Comparison of ENCODE assay signal across 16 cellular contexts in the genomic region with DNA sequence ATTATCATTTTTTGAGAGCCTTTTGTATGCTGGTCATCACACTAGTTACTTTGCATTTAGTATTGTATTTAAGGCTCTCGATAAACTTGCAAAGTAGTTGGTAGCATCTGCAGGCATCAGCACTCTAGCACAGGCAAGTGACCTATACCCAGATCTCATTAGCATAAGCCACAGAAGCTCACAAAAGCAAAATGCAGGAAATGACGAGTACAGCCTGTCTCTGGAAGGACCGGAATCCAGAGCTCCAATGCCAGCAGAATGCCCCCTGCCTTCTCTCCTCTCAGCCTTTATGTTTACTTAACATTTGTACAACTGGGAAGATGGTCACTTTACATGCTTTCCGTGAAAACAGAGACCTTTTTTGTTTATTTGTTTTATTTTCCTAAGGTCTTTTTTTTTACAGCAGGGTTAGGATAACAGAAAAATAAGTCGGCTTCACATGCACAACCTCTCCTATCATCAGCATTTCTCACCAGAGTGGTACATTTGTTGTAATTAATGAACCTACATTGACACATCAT. TPM values are rescaled to one million over a fixed set of nuclear protein-coding genes. Genes with fewer than 3 reads are reported as not detected.
A peak's percentile ranks its signal among the peaks of the same experiment; 100 is the strongest.
DNase-seq lines count a peak whose midpoint lies in the region; ATAC-seq and TF ChIP-seq lines count a peak whose summit lies in the region.
"Had no signal": no experiment of that assay in that cellular context is flagged by ENCODE, and none has a peak within 500 bp of the region (broad histone marks: within the 10 kb centered on the region; RNA-seq: fewer than 3 reads in every experiment).

No MANE protein-coding gene starts in this region.

- no peaks in the 10 kb centered on the region; the same call in 1 of the 2 replicates for H3K9me3 ChIP-seq in AG04450 (ENCODE audit: control insufficient read depth, insufficient read depth, low read length)
- H3K9me3 ChIP-seq in IMR-90 (ENCODE audit: control insufficient read depth, insufficient read depth, low read length) = no peaks in the 10 kb centered on the region
- H3K9me3 ChIP-seq: Caco-2, suprapubic skin had no signal

- H2AK5ac ChIP-seq in IMR-90 (ENCODE audit: low read depth, low read length) = peak overlapping the region; percentile 5; the same call in 1 of the 2 replicates

- H3K9me1 ChIP-seq in IMR-90 (ENCODE audit: insufficient read depth, low read length) = peaks cover 9% of the 10 kb centered on the region

- peak overlapping the region; percentile 71; the same call in 1 of the 2 replicates for H3K56ac ChIP-seq in IMR-90 (ENCODE audit: extremely low read depth, insufficient read depth, low read length)

- CTCF ChIA-PET in AG04450 (lab: Charles Lee) = interaction anchor here (1.3 to 3.5 kb wide), 2 partner anchors 47 to 74 kb away, joined by 7 to 12 read pairs; no protein-coding TSS in a partner anchor
- CTCF ChIA-PET in IMR-90 (lab: Yijun Ruan, JAX) = interaction anchor here (0.5 to 1.4 kb wide), 3 partner anchors 75 to 430 kb away, joined by 3 to 5 read pairs (median 3); no protein-coding TSS in a partner anchor

- TF ChIP-seq CTCF in AG04450 (IDR thresholded peaks at IDR 0.05; ENCODE audit: low read depth, low read length) = no peak
- TF ChIP-seq CTCF in IMR-90 (conservative IDR thresholded peaks at IDR 0.05; ENCODE audit: low read depth, low read length) = no peak
- no peak for TF ChIP-seq CTCF in astrocyte of the spinal cord (IDR thresholded peaks at IDR 0.05; ENCODE audit: low read depth, low read length)
- TF ChIP-seq CTCF in GM13977 (IDR thresholded peaks at IDR 0.05; ENCODE audit: extremely low read depth, insufficient read depth, missing control alignments) = no peak

- H3K27me3 ChIP-seq in AG04450 (ENCODE audit: control insufficient read depth, insufficient read depth, low read length) = no peaks in the 10 kb centered on the region
- no peaks in the 10 kb centered on the region for H3K27me3 ChIP-seq in IMR-90 (ENCODE audit: control insufficient read depth, insufficient read depth, low read length)

- POLR2A ChIA-PET in AG04450 (lab: Yijun Ruan, JAX) (interaction anchor here (1.2 kb wide), 2 partner anchors 45 to 61 kb away, joined by 3 to 4 read pairs; no protein-coding TSS in a partner anchor), IMR-90 (lab: Charles Lee; ENCODE audit: unreplicated experiment) (no interaction called here)

- TF ChIP-seq RAD21 in IMR-90 (IDR thresholded peaks at IDR 0.05; ENCODE audit: low read length) = no peak

- H4K5ac ChIP-seq in IMR-90 (ENCODE audit: low read depth, low read length) = peak overlapping the region; percentile 33; the same call in 1 of the 2 replicates

- WGBS in IMR-90 (ENCODE audit: extremely low coverage in 2 of 2, insufficient read length in 1 of 2), 2 experiments = no CpG with 5 or more reads among the region's 5 CpGs

- DNase-seq in AG04450 (ENCODE audit: low read depth, low spot score) = no peak
- peak; percentile 80 for DNase-seq in IMR-90
- DNase-seq in astrocyte of the spinal cord (ENCODE audit: low read depth, low spot score) = peak; percentile 83
- DNase-seq in hepatic stellate cell (ENCODE audit: low spot score) = peak; percentile 26
- DNase-seq in GM13977 (ENCODE audit: low spot score) = no peak
- no peak for DNase-seq in NCI-H446 (lab: John Stamatoyannopoulos, UW)
- DNase-seq in stimulated activated CD4-positive, alpha-beta T cell treated with anti-CD3 and anti-CD28 coated beads, Interleukin-4, amount 100 ng/mL, for 4 hours = no peak
- DNase-seq in NCI-H146 (lab: John Stamatoyannopoulos, UW) = no peak
- DNase-seq: activated CD8-positive, alpha-beta memory T cell treated with anti-CD3 and anti-CD28 coated beads, Interleukin-2, amount 50 U/mL, for 4 hours; Caco-2; NCI-H1048; NCI-H2227 treated with DMSO at 0.1 percent for 48 hours; occipital lobe; PC-3 had no signal

- peak overlapping the region; percentile 89; the same call in 2 of the 3 replicates for H2BK15ac ChIP-seq in IMR-90 (ENCODE audit: low read depth, low read length)

- TF ChIP-seq POLR2A in IMR-90 (IDR thresholded peaks at IDR 0.05; ENCODE audit: low read depth, low read length) = 0 out of 2 replicates have a peak, but pooled peaks have one; percentile 15

- H2BK20ac ChIP-seq in IMR-90 (ENCODE audit: low read depth, low read length) = peak overlapping the region; percentile 98

- no peak overlapping the region for H2AK9ac ChIP-seq in IMR-90 (replicated peaks; ENCODE audit: low read depth, low read length, poor library complexity)

- H4K8ac ChIP-seq in IMR-90 (ENCODE audit: low read depth in 2 of 2, low read length in 2 of 2) = peak overlapping the region; percentile 88 to 98; a peak in 3 of 4 replicates

- dilution Hi-C loops in IMR-90 (cut with HindIII; ENCODE audit: low sequenced_read_pairs, unreplicated experiment) = no loop called here

- peak overlapping the region; percentile 96 for H3K4ac ChIP-seq in IMR-90 (ENCODE audit: low read depth, low read length)

- peak overlapping the region; percentile 23; the same call in 1 of the 2 replicates for H3K4me2 ChIP-seq in IMR-90 (ENCODE audit: low read depth, low read length)

- peak overlapping the region; percentile 96 for H2BK120ac ChIP-seq in IMR-90 (ENCODE audit: low read depth, low read length)

- no peaks in the 10 kb centered on the region for H4K20me1 ChIP-seq in IMR-90 (ENCODE audit: insufficient read depth, low read length)

- H3K27ac ChIP-seq in AG04450 (ENCODE audit: low read depth, low read length) (peak overlapping the region; percentile 78), IMR-90 (ENCODE audit: insufficient read depth, low read length) (peak overlapping the region; percentile 20; the same call in 1 of the 2 replicates)
- H3K27ac ChIP-seq: suprapubic skin had no signal

- intact Hi-C loops in IMR-90 (cut with micrococcal nuclease) = no loop called here

- H3K4me3 ChIP-seq in AG04450 (ENCODE audit: low read depth, low read length) = no peak overlapping the region
- no peak overlapping the region for H3K4me3 ChIP-seq in IMR-90 (ENCODE audit: insufficient read depth, low read depth, low read length)
- H3K4me3 ChIP-seq in astrocyte of the spinal cord (ENCODE audit: low read depth, low read length) = no peak overlapping the region
- H3K4me3 ChIP-seq: suprapubic skin had no signal

- no peak overlapping the region for H3K9ac ChIP-seq in IMR-90 (ENCODE audit: low read depth, low read length)

- peak overlapping the region; percentile 55 for H3K14ac ChIP-seq in IMR-90 (replicated peaks; ENCODE audit: low read depth, low read length)

- H2BK5ac ChIP-seq in IMR-90 (ENCODE audit: low read depth, low read length, poor library complexity, severe bottlenecking) = peak overlapping the region; percentile 97

- peak overlapping the region; percentile 99; the same call in 1 of the 2 replicates for H4K91ac ChIP-seq in IMR-90 (ENCODE audit: insufficient read depth, low read depth, low read length)

- H3K36me3 ChIP-seq in IMR-90 (ENCODE audit: control insufficient read depth, insufficient read depth, low read length) = no peaks in the 10 kb centered on the region
- H3K36me3 ChIP-seq: suprapubic skin had no signal

- no TSS peak for BruUV-seq in IMR-90 (replicated peaks; lab: Mats Ljungman, UMichigan)

- peaks cover 10% of the 10 kb centered on the region for H3K4me1 ChIP-seq in IMR-90 (ENCODE audit: control insufficient read depth, insufficient read depth, low read length)
- H3K4me1 ChIP-seq: Caco-2, suprapubic skin had no signal

- H3K18ac ChIP-seq in IMR-90 (ENCODE audit: low read depth, low read length) = peak overlapping the region; percentile 90

- peak; percentile 59 for ATAC-seq in IMR-90 (ENCODE audit: low read depth)
- ATAC-seq: esophagus mucosa, PC-3 had no signal

- H2AFZ ChIP-seq in IMR-90 (replicated peaks; ENCODE audit: low read length, poor library complexity) = no peak overlapping the region

- H3K23ac ChIP-seq in IMR-90 (ENCODE audit: low read depth, low read length) = peak overlapping the region; percentile 73; the same call in 1 of the 2 replicates

- in situ Hi-C loops in IMR-90 (cut with MboI; ENCODE audit: low sequenced_read_pairs) (no loop called here), astrocyte of the spinal cord (cut with HindIII; ENCODE audit: low sequenced_read_pairs) (no loop called here), GM13977 (cut with MboI; ENCODE audit: low pct_unique_long_range_greater_than_20kb, low sequenced_read_pairs, unreplicated experiment) (no loop called here)

- H3K79me1 ChIP-seq in IMR-90 (ENCODE audit: low read depth in 1 of 2, low read length in 2 of 2) = peaks cover 0 to 3% of the 10 kb centered on the region in 2 experiments; a peak in 1 of 4 replicates

TF ChIP-seq in IMR-90, 13 proteins besides CTCF, POLR2A, EP300 and RAD21:
- TF ChIP-seq SMC3 (IDR thresholded peaks at IDR 0.05; ENCODE audit: low read depth, low read length) (peak; percentile 17; the same call in 1 of the 2 replicates), MAFK (IDR thresholded peaks at IDR 0.05; ENCODE audit: low read depth, low read length) (peak; percentile 27; the same call in 1 of the 2 replicates), NFE2L2 (IDR thresholded peaks at IDR 0.05; ENCODE audit: low read depth, low read length) (no peak), MXI1 (IDR thresholded peaks at IDR 0.05; ENCODE audit: borderline replicate concordance, low read depth, low read length) (no peak)
- TF ChIP-seq, protein P1, sequence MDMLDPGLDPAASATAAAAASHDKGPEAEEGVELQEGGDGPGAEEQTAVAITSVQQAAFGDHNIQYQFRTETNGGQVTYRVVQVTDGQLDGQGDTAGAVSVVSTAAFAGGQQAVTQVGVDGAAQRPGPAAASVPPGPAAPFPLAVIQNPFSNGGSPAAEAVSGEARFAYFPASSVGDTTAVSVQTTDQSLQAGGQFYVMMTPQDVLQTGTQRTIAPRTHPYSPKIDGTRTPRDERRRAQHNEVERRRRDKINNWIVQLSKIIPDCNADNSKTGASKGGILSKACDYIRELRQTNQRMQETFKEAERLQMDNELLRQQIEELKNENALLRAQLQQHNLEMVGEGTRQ (IDR thresholded peaks at IDR 0.05; ENCODE audit: low read depth, low read length) = no peak

RNA-seq across cellular contexts. Expression of a gene that starts 45.4 kb away (rescaled TPM):
- polyA plus RNA-seq in AG04450 (2011; rRNA removed) = 17.5 and 19.0 TPM in 2 replicates
- polyA minus RNA-seq in AG04450 (2011; rRNA and poly(A)+ RNA removed) = 38.7 and 45.3 TPM in 2 replicates
- total RNA-seq in IMR-90 (2012; rRNA removed) = 19.7 and 20.1 TPM in 2 replicates
- polyA plus RNA-seq in IMR-90 (2012; rRNA removed) = 10.6 and 12.4 TPM in 2 replicates
- polyA plus RNA-seq in IMR-90 (2012; cell fraction: cytosol; rRNA removed) = 5.4 TPM in 2 replicates
- 8.7 and 10.9 TPM in 2 replicates for polyA plus RNA-seq in IMR-90 (2012; cell fraction: nucleus; rRNA removed; ENCODE audit: low replicate concordance)
- total RNA-seq: PC-3 had no signal

Comparison
In these comparisons a context has a peak if more than half of its experiments do, and no peak if none do; other contexts are left out.
1. DNase-seq: peak in IMR-90 (single experiment), astrocyte of the spinal cord (single experiment) and hepatic stellate cell (single experiment); none in AG04450 (single experiment), GM13977 (single experiment), NCI-H446 (0 of 2), stimulated activated CD4-positive, alpha-beta T cell treated with anti-CD3 and anti-CD28 coated beads, Interleukin-4, amount 100 ng/mL, for 4 hours (0 of 2) and NCI-H146 (single experiment).